Comparison of ENCODE assay signal across 27 cellular contexts in the genomic region with DNA sequence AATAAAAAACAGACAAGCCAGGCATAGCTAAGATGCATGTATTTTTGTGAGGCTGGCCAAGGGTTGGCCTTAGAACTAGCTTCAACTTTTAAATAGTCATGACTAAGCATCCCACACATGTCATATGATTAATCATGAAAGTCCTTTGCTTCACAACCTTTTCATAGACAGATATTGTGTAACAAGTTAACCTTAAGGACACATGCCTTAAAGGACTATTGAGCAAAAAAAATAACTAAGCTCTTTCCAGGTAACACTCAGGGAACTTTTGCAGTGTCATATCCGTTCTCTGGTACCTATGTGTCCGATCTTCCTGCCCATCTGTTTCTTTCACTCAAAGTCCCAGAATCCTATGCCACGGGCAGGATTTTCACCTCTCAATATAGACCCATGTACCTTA.
DNase-seq lines count a peak whose midpoint lies in the region; ATAC-seq and TF ChIP-seq lines count a peak whose summit lies in the region.
"Had no signal": no experiment of that assay in that cellular context is flagged by ENCODE, and none has a peak within 500 bp of the region (broad histone marks: within the 10 kb centered on the region; RNA-seq: fewer than 3 reads in every experiment).

No MANE protein-coding gene starts in this region.

- H3K27me3 ChIP-seq in skeletal muscle tissue (ENCODE audit: control insufficient read depth in 3 of 3, insufficient read depth in 3 of 3, low read length in 3 of 3) = no peaks in the 10 kb centered on the region
- H3K27me3 ChIP-seq: BE2C, cardiac muscle cell, esophagus muscularis mucosa, ovary, right lobe of liver had no signal

- peaks cover 34% of the 10 kb centered on the region for H3K4me1 Mint-ChIP-seq in WTC11
- H3K4me1 Mint-ChIP-seq: IgD-negative memory B cell; naive thymus-derived CD4-positive, alpha-beta T cell; T-cell had no signal

- H3K4me3 ChIP-seq in fibroblast of mammary gland (ENCODE audit: control insufficient read depth, low read depth, low read length) (no peak overlapping the region), skeletal muscle tissue (ENCODE audit: low read length in 3 of 3) (no peak overlapping the region)
- H3K4me3 ChIP-seq: cardiac muscle cell, esophagus muscularis mucosa, heart left ventricle, ovary, right lobe of liver had no signal

- peak overlapping the region in 2 of 3 donors; percentile 68 to 83 for H3K9ac ChIP-seq in skeletal muscle tissue (ENCODE audit: low read depth in 1 of 3, low read length in 3 of 3)

- TF ChIP-seq CTCF in WTC11 (IDR thresholded peaks at IDR 0.05) (no peak), fibroblast of mammary gland (conservative IDR thresholded peaks at IDR 0.05; ENCODE audit: control insufficient read depth, insufficient read depth, low read depth, low read length) (no peak)

- H3K27me3 Mint-ChIP-seq in WTC11 (ENCODE audit: low read depth) = no peaks in the 10 kb centered on the region

- H3K27ac ChIP-seq in skeletal muscle tissue (ENCODE audit: low read depth, low read length) = peak overlapping the region; percentile 92
- H3K27ac ChIP-seq: cardiac muscle cell, esophagus muscularis mucosa, heart left ventricle, HL-60, ovary, right lobe of liver had no signal

- CTCF ChIA-PET in WTC11 (lab: Charles Lee) = no interaction called here

- DNase-seq in NOMO-1 treated with DMSO at 0.1 percent for 48 hours (lab: John Stamatoyannopoulos, UW; ENCODE audit: unreplicated experiment) = peak; percentile 4
- DNase-seq in NOMO-1 (lab: John Stamatoyannopoulos, UW; ENCODE audit: unreplicated experiment in 2 of 2) = no peak
- DNase-seq in WTC11 (ENCODE audit: low spot score) = no peak
- peak; percentile 47 for DNase-seq in fibroblast of mammary gland (ENCODE audit: low read depth)
- no peak for DNase-seq in DMS114 treated with DMSO at 0.1 percent for 48 hours (lab: John Stamatoyannopoulos, UW; ENCODE audit: unreplicated experiment)
- DNase-seq in stimulated activated CD4-positive, alpha-beta T cell treated with anti-CD3 and anti-CD28 coated beads, Interleukin-4, amount 100 ng/mL, for 24 hours = no peak
- DNase-seq: activated naive CD4-positive, alpha-beta T cell; activated T-cell treated with anti-CD3 and anti-CD28 coated beads, Interleukin-2, amount 50 U/mL, for 24 hours; amniotic stem cell; BE2C; COR-L47; H7; heart left ventricle; left colon; mesenchymal stem cell; naive thymus-derived CD4-positive, alpha-beta T cell; NCI-H1436; NCI-H526; ovary; right lobe of liver; T-cell had no signal

- H3K27ac Mint-ChIP-seq in WTC11 = peak overlapping the region; percentile 57; the same call in 1 of the 2 replicates
- H3K27ac Mint-ChIP-seq: activated T-cell treated with anti-CD3 and anti-CD28 coated beads, Interleukin-2, amount 50 U/mL, for 24 hours; IgD-negative memory B cell; naive thymus-derived CD4-positive, alpha-beta T cell; T-cell had no signal

- POLR2A ChIA-PET in WTC11 (lab: Charles Lee) = no interaction called here

- no peaks in the 10 kb centered on the region for H3K9me3 ChIP-seq in skeletal muscle tissue (ENCODE audit: control insufficient read depth in 3 of 3, low read length in 3 of 3)
- H3K9me3 ChIP-seq: BE2C, esophagus muscularis mucosa, heart left ventricle, ovary, right lobe of liver had no signal

- ATAC-seq in WTC11 (no peak), GM18502 (IDR thresholded peaks at IDR 0.05; ENCODE audit: poor library complexity, unreplicated experiment) (no peak)
- ATAC-seq: heart left ventricle; naive thymus-derived CD4-positive, alpha-beta T cell; T-cell had no signal

- H3K4me3 Mint-ChIP-seq in WTC11 = no peak overlapping the region
- H3K4me3 Mint-ChIP-seq: activated T-cell treated with anti-CD3 and anti-CD28 coated beads, Interleukin-2, amount 50 U/mL, for 24 hours; IgD-negative memory B cell; naive thymus-derived CD4-positive, alpha-beta T cell; T-cell had no signal

- no peaks in the 10 kb centered on the region for H3K9me3 Mint-ChIP-seq in WTC11
- H3K9me3 Mint-ChIP-seq: activated T-cell treated with anti-CD3 and anti-CD28 coated beads, Interleukin-2, amount 50 U/mL, for 24 hours; IgD-negative memory B cell; T-cell had no signal

- H3K36me3 ChIP-seq in skeletal muscle tissue (ENCODE audit: control insufficient read depth in 3 of 3, insufficient read depth in 3 of 3, low read length in 3 of 3) = no peaks in the 10 kb centered on the region
- H3K36me3 ChIP-seq: BE2C, cardiac muscle cell, esophagus muscularis mucosa, heart left ventricle, ovary, right lobe of liver had no signal

- H3K36me3 Mint-ChIP-seq in WTC11 = no peaks in the 10 kb centered on the region
- H3K36me3 Mint-ChIP-seq: IgD-negative memory B cell; naive thymus-derived CD4-positive, alpha-beta T cell; T-cell had no signal

- H3K4me1 ChIP-seq in skeletal muscle tissue (ENCODE audit: control insufficient read depth in 3 of 3, insufficient read depth in 3 of 3, low read length in 3 of 3) = peaks cover 5 to 18% (median 14%) of the 10 kb centered on the region in 3 donors
- H3K4me1 ChIP-seq: BE2C, esophagus muscularis mucosa, heart left ventricle, right lobe of liver had no signal

TF ChIP-seq in WTC11, 78 proteins besides CTCF, POLR2A, EP300 and RAD21:
- TF ChIP-seq PRRX2 (CRISPR knock-in tag; IDR thresholded peaks at IDR 0.05) (no peak), NFATC4 (CRISPR knock-in tag; IDR thresholded peaks at IDR 0.05) (no peak), FOXK1 (CRISPR knock-in tag; IDR thresholded peaks at IDR 0.05) (no peak), TCF7 (CRISPR knock-in tag; IDR thresholded peaks at IDR 0.05; ENCODE audit: low read depth) (no peak), ZNF121 (CRISPR knock-in tag; IDR thresholded peaks at IDR 0.05) (no peak), ZNF263 (CRISPR knock-in tag; IDR thresholded peaks at IDR 0.05; ENCODE audit: low read depth) (no peak), NR3C1 (CRISPR knock-in tag; conservative IDR thresholded peaks at IDR 0.05; ENCODE audit: low read depth) (no peak), KAT7 (CRISPR knock-in tag; IDR thresholded peaks at IDR 0.05; ENCODE audit: borderline replicate concordance) (no peak)
- TF ChIP-seq, protein P1, sequence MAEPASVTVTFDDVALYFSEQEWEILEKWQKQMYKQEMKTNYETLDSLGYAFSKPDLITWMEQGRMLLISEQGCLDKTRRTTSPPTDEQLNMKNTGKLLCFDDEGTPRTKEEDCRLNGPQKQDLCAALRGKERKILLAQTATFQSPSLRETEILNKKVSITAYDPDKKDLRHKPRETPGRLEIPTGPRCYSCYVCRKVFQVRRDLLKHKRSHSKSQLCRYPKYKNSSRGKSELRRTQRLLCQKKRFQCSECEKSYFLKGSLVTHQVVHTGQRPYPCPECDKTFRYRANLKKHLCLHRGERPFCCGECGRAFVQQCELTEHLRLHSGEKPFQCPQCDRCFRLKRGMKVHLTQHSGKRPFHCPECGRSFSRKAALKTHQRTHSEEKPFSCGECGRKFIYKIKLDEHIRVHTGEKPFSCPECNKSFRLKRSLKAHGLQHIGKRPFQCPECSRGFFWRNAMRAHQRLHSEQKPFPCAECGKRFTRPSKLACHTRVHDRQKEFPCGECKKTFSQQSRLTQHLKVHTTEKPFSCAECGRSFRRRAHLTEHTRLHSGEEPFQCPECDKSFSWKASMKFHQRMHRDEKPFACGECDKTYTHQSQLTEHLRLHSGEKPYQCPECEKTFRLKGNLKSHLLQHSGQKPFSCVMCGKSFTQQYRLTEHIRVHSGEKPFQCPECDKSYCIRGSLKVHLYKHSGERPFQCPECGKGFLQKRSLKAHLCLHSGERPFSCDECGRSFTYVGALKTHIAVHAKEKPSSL (CRISPR knock-in tag; conservative IDR thresholded peaks at IDR 0.05) = no peak
- TF ChIP-seq, protein P2, sequence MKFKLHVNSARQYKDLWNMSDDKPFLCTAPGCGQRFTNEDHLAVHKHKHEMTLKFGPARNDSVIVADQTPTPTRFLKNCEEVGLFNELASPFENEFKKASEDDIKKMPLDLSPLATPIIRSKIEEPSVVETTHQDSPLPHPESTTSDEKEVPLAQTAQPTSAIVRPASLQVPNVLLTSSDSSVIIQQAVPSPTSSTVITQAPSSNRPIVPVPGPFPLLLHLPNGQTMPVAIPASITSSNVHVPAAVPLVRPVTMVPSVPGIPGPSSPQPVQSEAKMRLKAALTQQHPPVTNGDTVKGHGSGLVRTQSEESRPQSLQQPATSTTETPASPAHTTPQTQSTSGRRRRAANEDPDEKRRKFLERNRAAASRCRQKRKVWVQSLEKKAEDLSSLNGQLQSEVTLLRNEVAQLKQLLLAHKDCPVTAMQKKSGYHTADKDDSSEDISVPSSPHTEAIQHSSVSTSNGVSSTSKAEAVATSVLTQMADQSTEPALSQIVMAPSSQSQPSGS (CRISPR knock-in tag; IDR thresholded peaks at IDR 0.05; ENCODE audit: borderline replicate concordance, low read depth) = no peak
- TF ChIP-seq, protein P3, sequence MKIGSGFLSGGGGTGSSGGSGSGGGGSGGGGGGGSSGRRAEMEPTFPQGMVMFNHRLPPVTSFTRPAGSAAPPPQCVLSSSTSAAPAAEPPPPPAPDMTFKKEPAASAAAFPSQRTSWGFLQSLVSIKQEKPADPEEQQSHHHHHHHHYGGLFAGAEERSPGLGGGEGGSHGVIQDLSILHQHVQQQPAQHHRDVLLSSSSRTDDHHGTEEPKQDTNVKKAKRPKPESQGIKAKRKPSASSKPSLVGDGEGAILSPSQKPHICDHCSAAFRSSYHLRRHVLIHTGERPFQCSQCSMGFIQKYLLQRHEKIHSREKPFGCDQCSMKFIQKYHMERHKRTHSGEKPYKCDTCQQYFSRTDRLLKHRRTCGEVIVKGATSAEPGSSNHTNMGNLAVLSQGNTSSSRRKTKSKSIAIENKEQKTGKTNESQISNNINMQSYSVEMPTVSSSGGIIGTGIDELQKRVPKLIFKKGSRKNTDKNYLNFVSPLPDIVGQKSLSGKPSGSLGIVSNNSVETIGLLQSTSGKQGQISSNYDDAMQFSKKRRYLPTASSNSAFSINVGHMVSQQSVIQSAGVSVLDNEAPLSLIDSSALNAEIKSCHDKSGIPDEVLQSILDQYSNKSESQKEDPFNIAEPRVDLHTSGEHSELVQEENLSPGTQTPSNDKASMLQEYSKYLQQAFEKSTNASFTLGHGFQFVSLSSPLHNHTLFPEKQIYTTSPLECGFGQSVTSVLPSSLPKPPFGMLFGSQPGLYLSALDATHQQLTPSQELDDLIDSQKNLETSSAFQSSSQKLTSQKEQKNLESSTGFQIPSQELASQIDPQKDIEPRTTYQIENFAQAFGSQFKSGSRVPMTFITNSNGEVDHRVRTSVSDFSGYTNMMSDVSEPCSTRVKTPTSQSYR (CRISPR knock-in tag; IDR thresholded peaks at IDR 0.05) = no peak

Comparison
In these comparisons a context has a peak if more than half of its experiments do, and no peak if none do; other contexts are left out.
1. DNase-seq: peak in NOMO-1 treated with DMSO at 0.1 percent for 48 hours (single experiment) and fibroblast of mammary gland (single experiment); none in NOMO-1 (0 of 2), WTC11 (single experiment), DMS114 treated with DMSO at 0.1 percent for 48 hours (single experiment) and stimulated activated CD4-positive, alpha-beta T cell treated with anti-CD3 and anti-CD28 coated beads, Interleukin-4, amount 100 ng/mL, for 24 hours (single experiment).